Comparison of ENCODE assay signal across 8 cellular contexts in the genomic region with DNA sequence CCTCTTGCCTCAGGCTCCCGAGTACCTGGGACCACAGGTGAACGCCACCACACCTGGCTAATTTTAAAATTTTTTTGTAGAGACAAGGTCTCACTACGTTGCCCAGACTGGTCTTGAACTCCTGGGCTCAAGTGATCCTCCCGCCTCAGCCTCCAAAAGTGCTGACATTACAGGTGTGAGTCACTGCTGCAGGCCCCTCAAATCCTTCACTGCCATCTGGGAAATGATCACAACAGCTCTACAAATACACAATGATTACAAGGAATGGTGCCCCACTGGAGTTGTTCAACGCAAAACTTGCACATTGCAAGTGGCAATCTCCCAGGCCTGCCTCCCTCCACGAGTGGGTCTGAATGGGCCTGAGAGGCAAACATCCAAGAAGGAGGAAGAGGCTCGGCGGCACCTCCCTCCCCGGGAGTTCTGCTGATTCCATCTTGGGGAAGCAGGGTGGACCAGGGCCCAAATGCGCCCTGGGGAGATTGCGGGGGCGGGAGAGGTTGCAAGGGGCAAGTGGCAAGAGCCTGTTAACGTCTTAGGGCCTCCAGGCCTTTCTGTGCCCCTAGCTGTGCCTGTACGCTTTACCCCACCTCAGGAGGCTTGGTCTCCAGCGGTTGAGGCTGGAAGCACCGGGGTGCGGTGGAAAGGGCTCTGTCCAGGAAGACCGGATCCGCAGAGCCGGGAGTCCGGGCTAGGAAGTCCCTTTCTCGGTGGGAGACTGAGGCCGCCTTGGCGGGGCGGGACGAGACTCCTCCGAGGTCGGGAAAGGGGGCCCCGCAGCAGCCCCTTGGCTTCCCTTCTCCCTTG. TPM values are rescaled to one million over a fixed set of nuclear protein-coding genes. Genes with fewer than 3 reads are reported as not detected.
DNase-seq lines count a peak whose midpoint lies in the region; ATAC-seq and TF ChIP-seq lines count a peak whose summit lies in the region.

No MANE protein-coding gene starts in this region.

- DNase-seq in SIG-M5 treated with dmso at 0.1 percent for 504 hours (lab: John Stamatoyannopoulos, UW; ENCODE audit: unreplicated experiment): peak; percentile 24
- no peak for DNase-seq in SIG-M5 (lab: John Stamatoyannopoulos, UW)
- DNase-seq in activated naive CD8-positive, alpha-beta T cell treated with anti-CD3 and anti-CD28 coated beads, Interleukin-2, amount 10 ng/mL, durations not matched to agents 7 days and 5 days: peak; percentile 45
- peak; percentile 77 for DNase-seq in spleen
- DNase-seq in activated effector memory CD4-positive, alpha-beta T cell treated with Interleukin-2 at 50 U/mL for 16 hours: no peak
- no peak for DNase-seq in activated CD4-positive, CD25-positive, alpha-beta regulatory T cell treated with anti-CD3 and anti-CD28 coated beads, Interleukin-2, amount 50 U/mL, for 72 hours

- peak overlapping the region; percentile 68 to 90 (median 86) for H3K27ac ChIP-seq in spleen

- H3K9me3 ChIP-seq in iPS-15b (ENCODE audit: control insufficient read depth, insufficient read depth, low read length) (no peaks in the 10 kb centered on the region), spleen (no peaks in the 10 kb centered on the region)

- H3K4me3 ChIP-seq in iPS-15b (ENCODE audit: low read depth, low read length): peak overlapping the region; percentile 55
- peak overlapping the region; percentile 67 to 92 (median 75) for H3K4me3 ChIP-seq in spleen

- peaks cover 5% of the 10 kb centered on the region for H3K27me3 ChIP-seq in iPS-15b (ENCODE audit: control insufficient read depth, insufficient read depth, low read length)
- peaks cover 0 to 26% (median 3%) of the 10 kb centered on the region in 7 donors for H3K27me3 ChIP-seq in spleen (replicated peaks in 1 of 7)

- H3K4me1 ChIP-seq in iPS-15b (ENCODE audit: control insufficient read depth, insufficient read depth, low read length): peaks cover 13% of the 10 kb centered on the region
- H3K4me1 ChIP-seq in spleen: peaks cover 15 to 63% (median 52%) of the 10 kb centered on the region in 6 donors

- H3K4me1 Mint-ChIP-seq in activated naive CD8-positive, alpha-beta T cell treated with anti-CD3 and anti-CD28 coated beads, Interleukin-2, amount 10 ng/mL, durations not matched to agents 7 days and 5 days: peaks cover 34% of the 10 kb centered on the region

- intact Hi-C loops in spleen (cut with DNase I; ENCODE audit: low total_unique reads): loop anchor here (5.0 kb wide), 1 partner anchor 90 kb away; no protein-coding TSS in a partner anchor

- H3K36me3 Mint-ChIP-seq in activated naive CD8-positive, alpha-beta T cell treated with anti-CD3 and anti-CD28 coated beads, Interleukin-2, amount 10 ng/mL, durations not matched to agents 7 days and 5 days: peaks cover 5% of the 10 kb centered on the region

- peak overlapping the region; percentile 65 for H3K9ac ChIP-seq in iPS-15b (ENCODE audit: low read depth, low read length)

- H3K27me3 Mint-ChIP-seq in activated naive CD8-positive, alpha-beta T cell treated with anti-CD3 and anti-CD28 coated beads, Interleukin-2, amount 10 ng/mL, durations not matched to agents 7 days and 5 days: peaks cover 2% of the 10 kb centered on the region

- H3K36me3 ChIP-seq in iPS-15b (ENCODE audit: control insufficient read depth, insufficient read depth, low read length): no peaks in the 10 kb centered on the region
- no peaks in the 10 kb centered on the region for H3K36me3 ChIP-seq in spleen

- no peak for TF ChIP-seq POLR2A in spleen (IDR thresholded peaks at IDR 0.05)

- no peak overlapping the region for H3K27ac Mint-ChIP-seq in activated naive CD8-positive, alpha-beta T cell treated with anti-CD3 and anti-CD28 coated beads, Interleukin-2, amount 10 ng/mL, durations not matched to agents 7 days and 5 days

- ATAC-seq in activated naive CD8-positive, alpha-beta T cell treated with anti-CD3 and anti-CD28 coated beads, Interleukin-2, amount 10 ng/mL, durations not matched to agents 7 days and 5 days (ENCODE audit: low read depth): no peak
- ATAC-seq in GM21723 (IDR thresholded peaks at IDR 0.05; ENCODE audit: unreplicated experiment): no peak

- TF ChIP-seq CTCF in spleen (IDR thresholded peaks at IDR 0.05 in 8 of 11, conservative IDR thresholded peaks at IDR 0.05 in 3 of 11): no peak

- WGBS in spleen, 5 donors: 32 to 53% (median 43%) methylated on average over 23 to 29 of the region's 29 CpGs

- peak overlapping the region; percentile 63 for H3K4me3 Mint-ChIP-seq in activated naive CD8-positive, alpha-beta T cell treated with anti-CD3 and anti-CD28 coated beads, Interleukin-2, amount 10 ng/mL, durations not matched to agents 7 days and 5 days

- POLR2A ChIA-PET in activated naive CD8-positive, alpha-beta T cell treated with anti-CD3 and anti-CD28 coated beads, Interleukin-2, amount 10 ng/mL, durations not matched to agents 7 days and 5 days (lab: Charles Lee): interaction anchor here (0.7 to 2.5 kb wide), 6 partner anchors 17 to 90 kb away, joined by 3 to 21 read pairs (median 5); partner anchors contain the start of gene TOP2A

- H3K9me3 Mint-ChIP-seq in activated naive CD8-positive, alpha-beta T cell treated with anti-CD3 and anti-CD28 coated beads, Interleukin-2, amount 10 ng/mL, durations not matched to agents 7 days and 5 days: no peaks in the 10 kb centered on the region

RNA-seq across cellular contexts. Expression of gene IGFBP4, which starts 0.7 kb away (rescaled TPM):
- total RNA-seq in activated naive CD8-positive, alpha-beta T cell treated with anti-CD3 and anti-CD28 coated beads, Interleukin-2, amount 10 ng/mL, durations not matched to agents 7 days and 5 days: 10 to 100 TPM; 12.2 to 13.2 TPM
- 100 to 1,000 TPM; 287 to 537 (median 336) TPM for total RNA-seq in spleen
- polyA plus RNA-seq in spleen: 100 to 1,000 TPM in 2 of 3 donors, 10 to 100 TPM in 1; 49.3 to 131 (median 107) TPM

RNA-seq across cellular contexts. Expression of gene TOP2A, which starts 24.9 kb away (rescaled TPM):
- total RNA-seq in activated naive CD8-positive, alpha-beta T cell treated with anti-CD3 and anti-CD28 coated beads, Interleukin-2, amount 10 ng/mL, durations not matched to agents 7 days and 5 days: 100 to 1,000 TPM; 313 to 314 TPM
- total RNA-seq in spleen: 10 to 100 TPM in 5 of 7 donors, 1 to 10 TPM in 2; 5.5 to 37.5 (median 14.4) TPM
- polyA plus RNA-seq in spleen: 10 to 100 TPM in 1 of 3 donors, 1 to 10 TPM in 2; 5.8 to 27.5 (median 8.1) TPM

RNA-seq across cellular contexts. Expression of gene TNS4, which starts 58.8 kb away (rescaled TPM):
- 1 to 10 TPM; 9.0 to 9.7 TPM for total RNA-seq in activated naive CD8-positive, alpha-beta T cell treated with anti-CD3 and anti-CD28 coated beads, Interleukin-2, amount 10 ng/mL, durations not matched to agents 7 days and 5 days
- 1 to 10 TPM in 1 of 7 donors, under 1 TPM in 5, not detected in 1; 0.14 to 1.3 (median 0.41) TPM for total RNA-seq in spleen
- under 1 TPM; 0.15 to 0.45 (median 0.21) TPM for polyA plus RNA-seq in spleen

Comparison
In these comparisons a context has a peak if more than half of its experiments do, and no peak if none do; other contexts are left out.
1. DNase-seq: peak in SIG-M5 treated with dmso at 0.1 percent for 504 hours (single experiment), activated naive CD8-positive, alpha-beta T cell treated with anti-CD3 and anti-CD28 coated beads, Interleukin-2, amount 10 ng/mL, durations not matched to agents 7 days and 5 days (single experiment) and spleen (single experiment); none in SIG-M5 (single experiment), activated effector memory CD4-positive, alpha-beta T cell treated with Interleukin-2 at 50 U/mL for 16 hours (single experiment) and activated CD4-positive, CD25-positive, alpha-beta regulatory T cell treated with anti-CD3 and anti-CD28 coated beads, Interleukin-2, amount 50 U/mL, for 72 hours (single experiment).
2. RNA of gene IGFBP4, which starts 0.7 kb away (total RNA-seq): 287 to 537 TPM in spleen; 12.2 to 13.2 TPM in activated naive CD8-positive, alpha-beta T cell treated with anti-CD3 and anti-CD28 coated beads, Interleukin-2, amount 10 ng/mL, durations not matched to agents 7 days and 5 days; every median in the first group is over 10 times any median in the second.
3. RNA of gene TOP2A, which starts 24.9 kb away (total RNA-seq): 313 to 314 TPM in activated naive CD8-positive, alpha-beta T cell treated with anti-CD3 and anti-CD28 coated beads, Interleukin-2, amount 10 ng/mL, durations not matched to agents 7 days and 5 days; 5.5 to 37.5 TPM in spleen; every median in the first group is over 4 times any median in the second.
4. RNA of gene TNS4, which starts 58.8 kb away (total RNA-seq): 9.0 to 9.7 TPM in activated naive CD8-positive, alpha-beta T cell treated with anti-CD3 and anti-CD28 coated beads, Interleukin-2, amount 10 ng/mL, durations not matched to agents 7 days and 5 days; 0.14 to 1.3 TPM in spleen; every median in the first group is over 4 times any median in the second.